1 cellular context compared by ENCODE assay signal in genomic region chr7:98229991-98230745, GRCh38.
TF ChIP-seq lines count a peak whose summit lies in the region.

No MANE protein-coding gene starts in this region.

TF ChIP-seq in K562, 482 proteins besides CTCF, POLR2A, EP300 and RAD21:
- TF ChIP-seq ZNF311 (CRISPR knock-in tag; IDR thresholded peaks at IDR 0.05) (no peak), ZNF121 (CRISPR knock-in tag; conservative IDR thresholded peaks at IDR 0.05) (peak; percentile 69), ZNF124 (CRISPR knock-in tag; IDR thresholded peaks at IDR 0.05) (no peak), BCOR (IDR thresholded peaks at IDR 0.05) (peak; percentile 42; the same call in 1 of the 2 replicates), E2F8 (IDR thresholded peaks at IDR 0.05; ENCODE audit: low read depth, partially characterized antibody) (no peak), ATF3 (IDR thresholded peaks at IDR 0.05) (no peak), ATF3 (CRISPR knock-in tag; conservative IDR thresholded peaks at IDR 0.05) (no peak), JUNB (CRISPR knock-in tag; conservative IDR thresholded peaks at IDR 0.05) (no peak)
